In genomic region chr13:89383891-89384290, GRCh38 we compare ENCODE assay signal across 23 cellular contexts.
DNase-seq lines count a peak whose midpoint lies in the region; ATAC-seq and TF ChIP-seq lines count a peak whose summit lies in the region.
"Had no signal": no experiment of that assay in that cellular context is flagged by ENCODE, and none has a peak within 500 bp of the region (broad histone marks: within the 10 kb centered on the region; RNA-seq: fewer than 3 reads in every experiment).

No MANE protein-coding gene starts in this region.

- H3K27ac ChIP-seq in right atrium auricular region = no peak overlapping the region
- H3K27ac ChIP-seq: BLaER1 had no signal

- TF ChIP-seq CTCF in right atrium auricular region (IDR thresholded peaks at IDR 0.05) = no peak

- H3K9me3 ChIP-seq in right atrium auricular region = no peaks in the 10 kb centered on the region
- H3K9me3 ChIP-seq: BE2C, BLaER1 had no signal

- no peaks in the 10 kb centered on the region for H3K36me3 ChIP-seq in right atrium auricular region
- H3K36me3 ChIP-seq: BE2C, BLaER1 had no signal

- H3K27me3 ChIP-seq in right atrium auricular region = no peaks in the 10 kb centered on the region
- H3K27me3 ChIP-seq: BE2C, BLaER1 had no signal

- ATAC-seq in Right ventricle myocardium superior (ENCODE audit: poor library complexity) = peak; percentile 61
- ATAC-seq in left ventricle myocardium superior = peak; percentile 68
- no peak for ATAC-seq in Right ventricle myocardium inferior
- ATAC-seq: GM12878 had no signal

- H3K4me3 ChIP-seq in right atrium auricular region = no peak overlapping the region
- H3K4me3 ChIP-seq: BLaER1, GM12878 had no signal

- DNase-seq in Right ventricle myocardium superior = no peak
- no peak for DNase-seq in right atrium auricular region (ENCODE audit: low spot score)
- DNase-seq in left ventricle myocardium superior = no peak
- DNase-seq in Right ventricle myocardium inferior (ENCODE audit: missing footprints) = no peak
- peak; percentile 30 for DNase-seq in pons (ENCODE audit: low spot score)
- DNase-seq in occipital lobe (lab: John Stamatoyannopoulos, UW) = no peak
- DNase-seq: 8988T; ACHN; BE2C; C1 segment of cervical spinal cord; CD4-positive, alpha-beta memory T cell; CD4-positive, CD25-positive, alpha-beta regulatory T cell; CD8-positive, alpha-beta memory T cell; COR-L47; DMS 273 treated with DMSO at 0.1 percent for 48 hours; DMS153; DMS53; DMS79; DND-41; EL; GDM1 had no signal

- no peaks in the 10 kb centered on the region for H3K4me1 ChIP-seq in right atrium auricular region
- H3K4me1 ChIP-seq: BLaER1 had no signal

- intact Hi-C loops in Right ventricle myocardium superior (cut with DNase I) (no loop called here), left ventricle myocardium superior (cut with micrococcal nuclease) (no loop called here), Right ventricle myocardium inferior (cut with DNase I) (no loop called here)
